Comparison of ENCODE assay signal across 8 cellular contexts in genomic region chr15:64894395-64895056, GRCh38. TPM values are rescaled to one million over a fixed set of nuclear protein-coding genes. Genes with fewer than 3 reads are reported as not detected.
DNase-seq lines count a peak whose midpoint lies in the region; ATAC-seq and TF ChIP-seq lines count a peak whose summit lies in the region.

No MANE protein-coding gene starts in this region.

- peak overlapping the region; percentile 72 for H3K4me3 Mint-ChIP-seq in endodermal cell

- peak overlapping the region; percentile 25 for H3K9ac ChIP-seq in endodermal cell (ENCODE audit: extremely low read depth, low read length, poor library complexity, severe bottlenecking)
- H3K9ac ChIP-seq in neuronal stem cell (ENCODE audit: low read depth, low read length, poor library complexity) = peak overlapping the region; percentile 79

- ATAC-seq in GM19023 (IDR thresholded peaks at IDR 0.05; ENCODE audit: unreplicated experiment) = peak; percentile 34
- peak; percentile 40 for ATAC-seq in HG03139 (IDR thresholded peaks at IDR 0.05; ENCODE audit: unreplicated experiment)

- H3K27me3 ChIP-seq in endodermal cell (ENCODE audit: control insufficient read depth, insufficient read depth, low read length, poor library complexity, severe bottlenecking) = no peaks in the 10 kb centered on the region
- H3K27me3 ChIP-seq in neuronal stem cell (ENCODE audit: control insufficient read depth in 3 of 3, insufficient read depth in 3 of 3, low read depth in 1 of 3, low read length in 3 of 3) = no peaks in the 10 kb centered on the region
- no peaks in the 10 kb centered on the region for H3K27me3 ChIP-seq in uterus

- peak overlapping the region; percentile 95 for H3K27ac Mint-ChIP-seq in endodermal cell

- H2BK12ac ChIP-seq in neuronal stem cell (ENCODE audit: low read length) = no peak overlapping the region

- peak overlapping the region; percentile 92 for H2AFZ ChIP-seq in neuronal stem cell (ENCODE audit: low read length)

- no peak overlapping the region for H3K14ac ChIP-seq in neuronal stem cell (ENCODE audit: low read length)

- peak overlapping the region; percentile 56 for H3K4me2 ChIP-seq in neuronal stem cell (ENCODE audit: insufficient read depth, low read length, poor library complexity, severe bottlenecking)

- no peaks in the 10 kb centered on the region for H3K79me1 ChIP-seq in neuronal stem cell (ENCODE audit: low read depth, low read length)

- DNase-seq in activated CD4-positive, alpha-beta T cell treated with anti-CD3 and anti-CD28 coated beads, Interleukin-2, amount 50 U/mL, for 1 hour = peak; percentile 83
- DNase-seq in endodermal cell = peak; percentile 84
- no peak for DNase-seq in neuronal stem cell (ENCODE audit: low spot score)
- DNase-seq in uterus = no peak
- no peak for DNase-seq in foreskin fibroblast
- DNase-seq in NCI-H1092 (lab: John Stamatoyannopoulos, UW) = no peak

- TF ChIP-seq CTCF in endodermal cell (conservative IDR thresholded peaks at IDR 0.05) (no peak), uterus (IDR thresholded peaks at IDR 0.05) (no peak), foreskin fibroblast (IDR thresholded peaks at IDR 0.05; ENCODE audit: low read depth, low read length) (no peak)

- H3K4ac ChIP-seq in neuronal stem cell (ENCODE audit: low read length) = no peak overlapping the region

- H3K4me3 ChIP-seq in endodermal cell (ENCODE audit: low read length) (peak overlapping the region; percentile 69), neuronal stem cell (ENCODE audit: low read length in 2 of 2) (peak overlapping the region; percentile 3 to 44), uterus (peak overlapping the region; percentile 8 to 20), foreskin fibroblast (ENCODE audit: low read depth in 1 of 2, low read length in 2 of 2) (no peak overlapping the region)

- no peak overlapping the region for H4K91ac ChIP-seq in neuronal stem cell (ENCODE audit: low read depth, low read length, poor library complexity)

- H2BK120ac ChIP-seq in neuronal stem cell (ENCODE audit: low read depth, low read length) = peak overlapping the region; percentile 63

- no peaks in the 10 kb centered on the region for H3K4me1 ChIP-seq in endodermal cell (ENCODE audit: control insufficient read depth, insufficient read depth, low read length)
- H3K4me1 ChIP-seq in neuronal stem cell (ENCODE audit: control insufficient read depth in 2 of 2, insufficient read depth in 1 of 2, low read depth in 1 of 2, low read length in 2 of 2) = peaks cover 19 to 28% of the 10 kb centered on the region in 2 donors
- peaks cover 0 to 13% of the 10 kb centered on the region in 2 donors for H3K4me1 ChIP-seq in uterus

- peak overlapping the region; percentile 87 for H2BK15ac ChIP-seq in neuronal stem cell (ENCODE audit: low read length)

- H3K18ac ChIP-seq in neuronal stem cell (ENCODE audit: low read length) = peak overlapping the region; percentile 80

- H3K27me3 Mint-ChIP-seq in endodermal cell (ENCODE audit: insufficient read depth) = no peaks in the 10 kb centered on the region

- peak overlapping the region; percentile 35 for H2BK5ac ChIP-seq in neuronal stem cell (ENCODE audit: low read length)

- H3K27ac ChIP-seq in endodermal cell (ENCODE audit: low read depth, low read length) = no peak overlapping the region
- H3K27ac ChIP-seq in neuronal stem cell (replicated peaks; ENCODE audit: low read length) = peak overlapping the region; percentile 91
- H3K27ac ChIP-seq in uterus = peak overlapping the region; percentile 87

- H3K9me3 ChIP-seq in endodermal cell (ENCODE audit: control insufficient read depth, low read length) (no peaks in the 10 kb centered on the region), neuronal stem cell (replicated peaks in 1 of 2; ENCODE audit: control insufficient read depth in 2 of 2, insufficient read depth in 1 of 2, low read depth in 1 of 2, low read length in 2 of 2) (no peaks in the 10 kb centered on the region), uterus (no peaks in the 10 kb centered on the region)

- H3K23ac ChIP-seq in neuronal stem cell (ENCODE audit: low read depth, low read length, poor library complexity) = peak overlapping the region; percentile 34

- H4K8ac ChIP-seq in neuronal stem cell (ENCODE audit: low read depth, low read length) = no peak overlapping the region

- peaks cover 25% of the 10 kb centered on the region for H3K4me1 Mint-ChIP-seq in endodermal cell

- WGBS in endodermal cell (ENCODE audit: insufficient coverage in 1 of 2, insufficient read length in 1 of 2), 2 experiments = 47 to 60% methylated on average over 14 to 19 of the region's 20 CpGs
- WGBS in neuronal stem cell (ENCODE audit: extremely low coverage in 2 of 2, insufficient read length in 2 of 2, insufficient replicate concordance in 1 of 2), 2 donors = no CpG with 5 or more reads among the region's 20 CpGs

- H3K9me3 Mint-ChIP-seq in endodermal cell = peaks cover 2% of the 10 kb centered on the region

- H3K36me3 Mint-ChIP-seq in endodermal cell (ENCODE audit: low read depth) = peaks cover 2% of the 10 kb centered on the region

- no peak for TF ChIP-seq POLR2A in uterus (IDR thresholded peaks at IDR 0.05)

- intact Hi-C loops in uterus (cut with DNase I; ENCODE audit: low total_unique reads) = no loop called here

- H2AK5ac ChIP-seq in neuronal stem cell (ENCODE audit: low read depth, low read length) = no peak overlapping the region

- no peaks in the 10 kb centered on the region for H3K36me3 ChIP-seq in endodermal cell (ENCODE audit: control insufficient read depth, insufficient read depth, low read length)
- no peaks in the 10 kb centered on the region for H3K36me3 ChIP-seq in neuronal stem cell (replicated peaks in 1 of 2; ENCODE audit: control insufficient read depth in 2 of 2, insufficient read depth in 2 of 2, low read length in 2 of 2)
- no peaks in the 10 kb centered on the region for H3K36me3 ChIP-seq in uterus

RNA-seq across cellular contexts. Expression of gene ANKDD1A, which starts 17.2 kb away (rescaled TPM):
- 10 to 100 TPM; 22.5 to 30.0 TPM for total RNA-seq in endodermal cell
- 6.2 TPM for polyA plus RNA-seq in endodermal cell (2013, experiment 1 of 2)
- 8.7 TPM for polyA plus RNA-seq in endodermal cell (2013, experiment 2 of 2)
- polyA plus RNA-seq in neuronal stem cell (2013, experiment 1 of 2) = 3.2 TPM
- 3.2 TPM for polyA plus RNA-seq in neuronal stem cell (2013, experiment 2 of 2)
- 10 to 100 TPM in 3 of 4 donors, under 1 TPM in 1; 0.59 to 36.2 (median 17.7) TPM for total RNA-seq in uterus

RNA-seq across cellular contexts. Expression of gene PLEKHO2, which starts 52.8 kb away (rescaled TPM):
- total RNA-seq in endodermal cell = 10 to 100 TPM; 10.2 to 12.9 TPM
- polyA plus RNA-seq in endodermal cell (2013, experiment 1 of 2) = 10.9 TPM
- 10.4 TPM for polyA plus RNA-seq in endodermal cell (2013, experiment 2 of 2)
- 5.7 TPM for polyA plus RNA-seq in neuronal stem cell (2013, experiment 1 of 2)
- 6.0 TPM for polyA plus RNA-seq in neuronal stem cell (2013, experiment 2 of 2)
- 10 to 100 TPM; 10.3 to 46.2 (median 23.0) TPM for total RNA-seq in uterus

Comparison
In these comparisons a context has a peak if more than half of its experiments do, and no peak if none do; other contexts are left out.
1. DNase-seq: peak in activated CD4-positive, alpha-beta T cell treated with anti-CD3 and anti-CD28 coated beads, Interleukin-2, amount 50 U/mL, for 1 hour (single experiment) and endodermal cell (single experiment); none in neuronal stem cell (single experiment), uterus (0 of 2), foreskin fibroblast (0 of 2) and NCI-H1092 (single experiment).
2. H3K4me3 ChIP-seq: peak in endodermal cell (single experiment), neuronal stem cell (2 of 2) and uterus (2 of 2); none in foreskin fibroblast (0 of 2).